ENCODE assay signal across 8 cellular contexts in genomic region chr5:43020294-43020711, GRCh38. TPM values are rescaled to one million over a fixed set of nuclear protein-coding genes. Genes with fewer than 3 reads are reported as not detected.
A peak's percentile ranks its signal among the peaks of the same experiment; 100 is the strongest.
DNase-seq lines count a peak whose midpoint lies in the region; ATAC-seq, FAIRE-seq and TF ChIP-seq lines count a peak whose summit lies in the region.

No MANE protein-coding gene starts in this region.

- H3K27me3 ChIP-seq in GM23338 (ENCODE audit: insufficient read depth) (peaks cover 100% of the 10 kb centered on the region), stomach (peaks cover 8 to 100% (median 43%) of the 10 kb centered on the region in 3 donors)

- H4K20me1 ChIP-seq in GM23338 (replicated peaks; ENCODE audit: insufficient read depth): peaks cover 18% of the 10 kb centered on the region

- no peak overlapping the region for H3K27ac Mint-ChIP-seq in GM23338
- peak overlapping the region; percentile 100 for H3K27ac Mint-ChIP-seq in activated naive CD4-positive, alpha-beta T cell treated with anti-CD3 and anti-CD28 coated beads, Interleukin-2, amount 10 ng/mL, durations not matched to agents 7 days and 5 days

- peak overlapping the region; percentile 46; the same call in 2 of the 3 replicates for H3K4me3 Mint-ChIP-seq in GM23338
- H3K4me3 Mint-ChIP-seq in activated naive CD4-positive, alpha-beta T cell treated with anti-CD3 and anti-CD28 coated beads, Interleukin-2, amount 10 ng/mL, durations not matched to agents 7 days and 5 days: peak overlapping the region; percentile 95

- H3K4me3 ChIP-seq in GM23338 (peak overlapping the region; percentile 27), NB4 (ENCODE audit: low read depth, low read length) (peak overlapping the region; percentile 76), kidney (ENCODE audit: low read length in 2 of 2) (peak overlapping the region; percentile 59 to 73), stomach (peak overlapping the region; percentile 37 to 48 (median 40))

- FAIRE-seq in kidney (lab: Jason Lieb, UNC): no peak

- intact Hi-C loops in kidney (cut with DNase I): no loop called here
- intact Hi-C loops in stomach (cut with DNase I; ENCODE audit: low total_unique reads): no loop called here

- H3K36me3 Mint-ChIP-seq in GM23338 (ENCODE audit: low read depth): no peaks in the 10 kb centered on the region
- H3K36me3 Mint-ChIP-seq in activated naive CD4-positive, alpha-beta T cell treated with anti-CD3 and anti-CD28 coated beads, Interleukin-2, amount 10 ng/mL, durations not matched to agents 7 days and 5 days: peaks cover 6% of the 10 kb centered on the region

- H3K4me2 ChIP-seq in GM23338: peak overlapping the region; percentile 67

- no peaks in the 10 kb centered on the region for H3K79me2 ChIP-seq in GM23338 (replicated peaks; ENCODE audit: insufficient read depth)

- no peaks in the 10 kb centered on the region for H3K9me2 ChIP-seq in GM23338 (ENCODE audit: insufficient read depth)

- DNase-seq in DMS79 treated with DMSO at 0.1 percent for 48 hours (lab: John Stamatoyannopoulos, UW) (peak; percentile 27), DMS79 (lab: John Stamatoyannopoulos, UW) (no peak), GM23338 (ENCODE audit: low spot score) (peak; percentile 54), NB4 (ENCODE audit: low read depth) (peak; percentile 73), kidney (no peak), stomach (no peak), UCSD-AML1 (lab: John Stamatoyannopoulos, UW; ENCODE audit: unreplicated experiment) (no peak)
- DNase-seq in activated naive CD4-positive, alpha-beta T cell treated with anti-CD3 and anti-CD28 coated beads, Interleukin-2, amount 10 ng/mL, durations not matched to agents 7 days and 5 days: peak; percentile 55

- H3K4me1 Mint-ChIP-seq in GM23338: peaks cover 45% of the 10 kb centered on the region
- peaks cover 35% of the 10 kb centered on the region for H3K4me1 Mint-ChIP-seq in activated naive CD4-positive, alpha-beta T cell treated with anti-CD3 and anti-CD28 coated beads, Interleukin-2, amount 10 ng/mL, durations not matched to agents 7 days and 5 days

- TF ChIP-seq EP300 in stomach (IDR thresholded peaks at IDR 0.05): no peak

- H3K4me1 ChIP-seq in GM23338 (ENCODE audit: insufficient read depth) (peaks cover 41% of the 10 kb centered on the region), kidney (ENCODE audit: control insufficient read depth in 1 of 2, insufficient read depth in 1 of 2, low read depth in 1 of 2, low read length in 2 of 2) (no peaks in the 10 kb centered on the region), stomach (peaks cover 3 to 36% (median 13%) of the 10 kb centered on the region in 4 donors)

- peaks cover 95% of the 10 kb centered on the region for H3K27me3 Mint-ChIP-seq in GM23338 (ENCODE audit: insufficient read depth, low read depth, poor library complexity)
- no peaks in the 10 kb centered on the region for H3K27me3 Mint-ChIP-seq in activated naive CD4-positive, alpha-beta T cell treated with anti-CD3 and anti-CD28 coated beads, Interleukin-2, amount 10 ng/mL, durations not matched to agents 7 days and 5 days

- H2AFZ ChIP-seq in GM23338: no peak overlapping the region

- TF ChIP-seq CTCF in GM23338 (conservative IDR thresholded peaks at IDR 0.05; ENCODE audit: low read depth in 2 of 2): peak; percentile 8 to 17; a peak in 1 of 4 replicates
- TF ChIP-seq CTCF in NB4 (IDR thresholded peaks at IDR 0.05; ENCODE audit: low read depth, low read length): no peak
- no peak for TF ChIP-seq CTCF in kidney (IDR thresholded peaks at IDR 0.05; ENCODE audit: borderline replicate concordance, extremely low read depth, insufficient read depth)
- no peak for TF ChIP-seq CTCF in stomach (IDR thresholded peaks at IDR 0.05)

- CTCF ChIA-PET in activated naive CD4-positive, alpha-beta T cell treated with anti-CD3 and anti-CD28 coated beads, Interleukin-2, amount 10 ng/mL, durations not matched to agents 7 days and 5 days (lab: Charles Lee): interaction anchor here (0.5 to 6.8 kb wide), 15 partner anchors 9 to 465 kb away, joined by 3 to 74 read pairs (median 5); partner anchors contain the start of gene ANXA2R

- ATAC-seq in GM23338: peak; percentile 15

- no peaks in the 10 kb centered on the region for H3K36me3 ChIP-seq in GM23338 (ENCODE audit: insufficient read depth)
- H3K36me3 ChIP-seq in kidney (ENCODE audit: control insufficient read depth in 1 of 2, insufficient read depth in 2 of 2, low read length in 2 of 2): no peaks in the 10 kb centered on the region
- H3K36me3 ChIP-seq in stomach: no peaks in the 10 kb centered on the region

- H3K9me3 ChIP-seq in kidney (ENCODE audit: control insufficient read depth in 1 of 2, low read length in 2 of 2) (peaks cover 0 to 7% of the 10 kb centered on the region in 2 donors), stomach (peaks cover 0 to 9% (median 2%) of the 10 kb centered on the region in 4 donors)

- peaks cover 20% of the 10 kb centered on the region for H3F3A ChIP-seq in GM23338 (replicated peaks; ENCODE audit: low read depth)

- H3K9ac ChIP-seq in kidney (ENCODE audit: low read length in 2 of 2): peak overlapping the region; percentile 19 to 36

- no peak overlapping the region for H3K27ac ChIP-seq in GM23338 (ENCODE audit: low read depth)
- H3K27ac ChIP-seq in kidney (ENCODE audit: low read depth in 2 of 2, low read length in 2 of 2): peak overlapping the region; percentile 71 to 77
- H3K27ac ChIP-seq in stomach: peak overlapping the region; percentile 6 to 97 (median 89)

- H3K9me3 Mint-ChIP-seq in GM23338: peaks cover 3% of the 10 kb centered on the region; the same call in 2 of the 3 replicates
- H3K9me3 Mint-ChIP-seq in activated naive CD4-positive, alpha-beta T cell treated with anti-CD3 and anti-CD28 coated beads, Interleukin-2, amount 10 ng/mL, durations not matched to agents 7 days and 5 days: no peaks in the 10 kb centered on the region

- WGBS in stomach, 5 donors: 8 to 18% (median 13%) methylated on average over 14 of the region's 14 CpGs

- TF ChIP-seq POLR2A in NB4 (IDR thresholded peaks at IDR 0.05; ENCODE audit: extremely low read depth, insufficient read length) (no peak), stomach (IDR thresholded peaks at IDR 0.05) (no peak)

TF ChIP-seq in GM23338, 12 proteins besides CTCF, POLR2A, EP300 and RAD21 (continues in another document):
- TF ChIP-seq ZNF462 (CRISPR knock-in tag; IDR thresholded peaks at IDR 0.05): no peak

RNA-seq across cellular contexts. Expression of gene ANXA2R, which starts 19.8 kb away (rescaled TPM):
- total RNA-seq in GM23338 (2014; rRNA removed; shearing (Covaris generic)): 0.21 TPM in 1 of 2 replicates, not detected in the other
- polyA plus RNA-seq in GM23338 (2016; fragmentation: Nextera tagmentation; extraction: Ambion mirVana) (not detected in 2 replicates), kidney (ENCODE audit: insufficient read depth, low read depth, low replicate concordance) (2.0 TPM), stomach (1 to 10 TPM in 1 of 3 donors, under 1 TPM in 2; 0.76 to 2.2 (median 0.87) TPM)
- total RNA-seq in kidney (4.6 TPM), stomach (1 to 10 TPM in 4 of 5 donors, not detected in 1; 1.2 to 7.5 (median 2.8) TPM)

Comparison
In these comparisons a context has a peak if more than half of its experiments do, and no peak if none do; other contexts are left out.
1. DNase-seq: peak in DMS79 treated with DMSO at 0.1 percent for 48 hours (single experiment), GM23338 (single experiment), NB4 (single experiment) and activated naive CD4-positive, alpha-beta T cell treated with anti-CD3 and anti-CD28 coated beads, Interleukin-2, amount 10 ng/mL, durations not matched to agents 7 days and 5 days (single experiment); none in DMS79 (single experiment), kidney (single experiment), stomach (single experiment) and UCSD-AML1 (single experiment).
2. CTCF ChIP-seq: peak in GM23338 (2 of 2); none in NB4 (single experiment), kidney (single experiment) and stomach (0 of 7).
3. Peak in every context shown above with its lines, with median percentiles within 50 percentile points of each other: H3K4me3 ChIP-seq.